In the genomic region with DNA sequence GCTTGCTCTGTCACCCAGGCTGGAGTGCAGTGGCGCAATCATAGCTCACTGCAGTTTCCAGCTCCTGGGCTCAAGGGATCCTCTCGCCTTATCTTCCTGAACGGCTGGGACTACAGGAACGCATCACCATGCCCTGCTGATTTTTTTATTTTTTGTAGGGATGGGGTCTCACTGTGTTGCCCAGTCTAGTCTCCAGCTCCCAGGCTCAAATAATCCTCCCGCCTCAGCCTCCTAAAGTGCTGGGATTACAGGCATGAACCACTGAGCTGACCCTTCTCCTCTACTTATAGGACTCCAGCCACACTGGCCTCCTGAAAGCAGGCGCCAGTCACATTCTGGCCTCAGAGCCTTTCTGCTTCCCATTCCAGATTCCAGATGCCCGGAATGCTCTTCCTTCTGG, we compare ENCODE assay signal across 21 cellular contexts. TPM values are rescaled to one million over a fixed set of nuclear protein-coding genes. Genes with fewer than 3 reads are reported as not detected.
DNase-seq lines count a peak whose midpoint lies in the region; ATAC-seq, FAIRE-seq and TF ChIP-seq lines count a peak whose summit lies in the region.
"Had no signal": no experiment of that assay in that cellular context is flagged by ENCODE, and none has a peak within 500 bp of the region (broad histone marks: within the 10 kb centered on the region; RNA-seq: fewer than 3 reads in every experiment).

No MANE protein-coding gene starts in this region.

- H3K9me3 ChIP-seq in HepG2 (ENCODE audit: low read length) (no peaks in the 10 kb centered on the region), right lobe of liver (no peaks in the 10 kb centered on the region), astrocyte (ENCODE audit: insufficient read depth, low read depth, low read length) (peaks cover 22% of the 10 kb centered on the region)

- H3K4me1 ChIP-seq in HepG2 (ENCODE audit: insufficient read depth, low read length): peaks cover 10% of the 10 kb centered on the region
- no peaks in the 10 kb centered on the region for H3K4me1 ChIP-seq in right lobe of liver
- no peaks in the 10 kb centered on the region for H3K4me1 ChIP-seq in astrocyte (ENCODE audit: insufficient read depth, low read length)

- in situ Hi-C loops in HepG2 (cut with HindIII; ENCODE audit: extremely low pct_ligation_motif_present, low pct_unique_long_range_greater_than_20kb): no loop called here

- H3K36me3 ChIP-seq in HepG2 (replicated peaks in 1 of 2; ENCODE audit: control insufficient read depth in 1 of 2, insufficient read depth in 2 of 2, low read length in 2 of 2) (no peaks in the 10 kb centered on the region), right lobe of liver (no peaks in the 10 kb centered on the region), astrocyte (ENCODE audit: insufficient read depth, low read length) (no peaks in the 10 kb centered on the region)

- TF ChIP-seq CTCF in HepG2 (CRISPR knock-in tag; IDR thresholded peaks at IDR 0.05) (no peak), right lobe of liver (IDR thresholded peaks at IDR 0.05) (no peak), astrocyte (IDR thresholded peaks at IDR 0.05; ENCODE audit: insufficient read depth, low read depth, low read length) (no peak), neural crest cell (conservative IDR thresholded peaks at IDR 0.05) (no peak)

- H3K4me1 Mint-ChIP-seq in astrocyte (ENCODE audit: low read depth, unreplicated experiment) (peaks cover 17% of the 10 kb centered on the region), neural crest cell (peaks cover 27% of the 10 kb centered on the region)

- TF ChIP-seq EP300 in HepG2 (IDR thresholded peaks at IDR 0.05; ENCODE audit: low read depth in 2 of 2, low read length in 2 of 2) (no peak), HepG2 (CRISPR knock-in tag; IDR thresholded peaks at IDR 0.05; ENCODE audit: borderline replicate concordance) (no peak)

- TF ChIP-seq RAD21 in HepG2 (CRISPR knock-in tag; IDR thresholded peaks at IDR 0.05): no peak

- FAIRE-seq in HepG2 (lab: Jason Lieb, UNC): no peak
- FAIRE-seq in astrocyte (lab: Jason Lieb, UNC): no peak
- FAIRE-seq: GM12891, H1 had no signal

- peaks cover 0 to 6% of the 10 kb centered on the region in 2 experiments; a peak in 1 of 5 replicates for H3K27me3 ChIP-seq in HepG2 (ENCODE audit: control insufficient read depth in 1 of 2, insufficient read depth in 2 of 2, low read length in 2 of 2)
- peaks cover 0 to 12% of the 10 kb centered on the region in 2 donors for H3K27me3 ChIP-seq in right lobe of liver
- H3K27me3 ChIP-seq in astrocyte (ENCODE audit: insufficient read depth, low read length): peaks cover 11% of the 10 kb centered on the region
- H3K27me3 ChIP-seq: BLaER1 had no signal

- DNase-seq in HepG2 (ENCODE audit: low spot score) (no peak), right lobe of liver (no peak), astrocyte (ENCODE audit: low read depth) (no peak), neural crest cell (ENCODE audit: low read depth, low spot score) (no peak), GF-D8 (lab: John Stamatoyannopoulos, UW) (no peak)
- no peak for DNase-seq in stimulated activated CD4-positive, alpha-beta T cell treated with anti-CD3 and anti-CD28 coated beads, Interleukin-2, amount 100 ng/mL, for 24 hours
- DNase-seq: CD8-positive, alpha-beta T cell; DMS53; EL; KG1; NCI-H1417 treated with DMSO at 0.1 percent for 48 hours; NCI-H1930; NCI-H345; NCI-H524 treated with DMSO at 0.1 percent for 48 hours; RPMI8226; SIG-M5 had no signal

- H3K4me2 ChIP-seq in HepG2 (ENCODE audit: low read depth, low read length): no peak overlapping the region
- H3K4me2 ChIP-seq in astrocyte (ENCODE audit: low read length): no peak overlapping the region
- H3K4me2 ChIP-seq: BLaER1 had no signal

- no peak for ATAC-seq in HepG2
- no peak for ATAC-seq in right lobe of liver
- ATAC-seq in HG03439 (IDR thresholded peaks at IDR 0.05; ENCODE audit: unreplicated experiment): no peak
- ATAC-seq: CD8-positive, alpha-beta T cell had no signal

- H3K27me3 Mint-ChIP-seq in astrocyte (ENCODE audit: low read depth, unreplicated experiment) (peaks cover 24% of the 10 kb centered on the region), neural crest cell (ENCODE audit: low read depth) (peaks cover 65% of the 10 kb centered on the region)

- H3K9ac ChIP-seq in HepG2 (ENCODE audit: insufficient read depth, low read depth, low read length) (no peak overlapping the region), astrocyte (ENCODE audit: low read length) (no peak overlapping the region)
- H3K9ac ChIP-seq: BLaER1 had no signal

- H3K9me3 Mint-ChIP-seq in astrocyte (ENCODE audit: unreplicated experiment): peaks cover 22% of the 10 kb centered on the region
- H3K9me3 Mint-ChIP-seq in neural crest cell: peaks cover 5% of the 10 kb centered on the region

- POLR2A ChIA-PET in HepG2 (lab: Yijun Ruan, JAX): no interaction called here

- H3K4me3 Mint-ChIP-seq in astrocyte (ENCODE audit: unreplicated experiment) (no peak overlapping the region), neural crest cell (peak overlapping the region; percentile 45)

- H3K79me2 ChIP-seq in HepG2 (ENCODE audit: insufficient read depth, low read length) (no peaks in the 10 kb centered on the region), astrocyte (ENCODE audit: insufficient read depth, low read length) (no peaks in the 10 kb centered on the region)

- H3K36me3 Mint-ChIP-seq in astrocyte (ENCODE audit: low read depth, unreplicated experiment): peaks cover 38% of the 10 kb centered on the region
- H3K36me3 Mint-ChIP-seq in neural crest cell (ENCODE audit: low read depth): peaks cover 18% of the 10 kb centered on the region
- H3K36me3 Mint-ChIP-seq: CD8-positive, alpha-beta T cell had no signal

- peak overlapping the region; percentile 15 for H3K27ac Mint-ChIP-seq in astrocyte (ENCODE audit: unreplicated experiment)
- H3K27ac Mint-ChIP-seq in neural crest cell (ENCODE audit: unreplicated experiment): no peak overlapping the region
- H3K27ac Mint-ChIP-seq: CD8-positive, alpha-beta T cell had no signal

- TF ChIP-seq POLR2A in HepG2 (IDR thresholded peaks at IDR 0.05; ENCODE audit: insufficient read depth in 1 of 2, low read depth in 2 of 2, low read length in 2 of 2): no peak
- TF ChIP-seq POLR2A in right lobe of liver (IDR thresholded peaks at IDR 0.05): no peak

- CTCF ChIA-PET in HepG2 (lab: Yijun Ruan, JAX; ENCODE audit: low intra/inter-chr PET ratio, low total read pairs): no interaction called here

- no TSS peak for BruUV-seq in HepG2 (replicated peaks; lab: Mats Ljungman, UMichigan)

- WGBS in HepG2 (ENCODE audit: low lambda C conversion rate): 39% methylated on average over 7 of the region's 7 CpGs
- 67% methylated on average over 7 of the region's 7 CpGs for WGBS in right lobe of liver (ENCODE audit: insufficient coverage, low coverage, low lambda C conversion rate, missing lambda C conversion rate)

- H3K27ac ChIP-seq in HepG2 (ENCODE audit: extremely low read length, insufficient read depth, low read length): no peak overlapping the region
- H3K27ac ChIP-seq in right lobe of liver: no peak overlapping the region
- H3K27ac ChIP-seq in astrocyte (ENCODE audit: low read depth, low read length): no peak overlapping the region
- H3K27ac ChIP-seq: BLaER1 had no signal

- H4K20me1 ChIP-seq in HepG2 (ENCODE audit: insufficient read depth, low read length) (no peaks in the 10 kb centered on the region), astrocyte (ENCODE audit: insufficient read depth, low read length) (no peaks in the 10 kb centered on the region)
- H4K20me1 ChIP-seq: BLaER1 had no signal

- no peak overlapping the region for H2AFZ ChIP-seq in HepG2 (ENCODE audit: low read length)
- H2AFZ ChIP-seq in astrocyte (ENCODE audit: low read depth, low read length): no peak overlapping the region

- no peak overlapping the region for H3K4me3 ChIP-seq in HepG2 (replicated peaks in 1 of 3; ENCODE audit: insufficient read depth in 1 of 3, low read depth in 2 of 3, low read length in 3 of 3)
- H3K4me3 ChIP-seq in right lobe of liver: no peak overlapping the region
- no peak overlapping the region for H3K4me3 ChIP-seq in astrocyte (ENCODE audit: insufficient read depth, low read depth, low read length)
- H3K4me3 ChIP-seq: BLaER1 had no signal

- intact Hi-C loops in HepG2 (cut with micrococcal nuclease; ENCODE audit: unreplicated experiment): no loop called here
- intact Hi-C loops in right lobe of liver (cut with DNase I): no loop called here

RNA-seq across cellular contexts. Expression of a gene that starts 10.5 kb away (rescaled TPM):
- total RNA-seq in HepG2 (2016; rRNA removed; fragmentation: Illumina TruSeq; extraction: Trizol) (0.04 TPM in 1 of 2 replicates, not detected in the other), right lobe of liver (1 to 10 TPM in 3 of 6 experiments, under 1 TPM in 3; 0.46 to 1.6 (median 0.93) TPM), astrocyte (19.8 and 27.7 TPM in 2 replicates), neural crest cell (6.5 and 7.4 TPM in 2 replicates)
- total RNA-seq in HepG2 (2016; cell fraction: cytosol; rRNA removed; fragmentation: Illumina TruSeq; extraction: Trizol; ENCODE audit: low read depth): 0.09 and 0.10 TPM in 2 replicates
- 0.04 TPM in 1 of 2 replicates, not detected in the other for total RNA-seq in HepG2 (2016; cell fraction: insoluble cytoplasmic fraction; rRNA removed; fragmentation: Illumina TruSeq; extraction: Trizol)
- not detected in 2 replicates for total RNA-seq in HepG2 (2016; cell fraction: membrane; rRNA removed; fragmentation: Illumina TruSeq; extraction: Trizol)
- total RNA-seq in HepG2 (2016; cell fraction: nucleus; rRNA removed; fragmentation: Illumina TruSeq; extraction: Trizol): not detected in 2 replicates
- polyA plus RNA-seq in HepG2 (2011; rRNA removed): 0.04 TPM in 1 of 2 replicates, not detected in the other
- 0.03 TPM in 2 replicates for polyA plus RNA-seq in HepG2 (2011; cell fraction: cytosol; rRNA removed)
- polyA plus RNA-seq in HepG2 (2011; cell fraction: nucleus; rRNA removed): not detected in 2 replicates
- polyA plus RNA-seq in HepG2 (2012): not detected in 2 replicates
- polyA plus RNA-seq in HepG2 (2016; cell fraction: cytosol; fragmentation: Illumina TruSeq; extraction: Trizol; ENCODE audit: low read depth): 0.07 TPM in 1 of 2 replicates, not detected in the other
- not detected in 2 replicates for polyA plus RNA-seq in HepG2 (2016; cell fraction: insoluble cytoplasmic fraction; fragmentation: Illumina TruSeq; extraction: Trizol; ENCODE audit: low read depth)
- not detected in 2 replicates for polyA plus RNA-seq in HepG2 (2016; cell fraction: membrane; fragmentation: Illumina TruSeq; extraction: Trizol; ENCODE audit: low read depth)
- 0.16 TPM in 1 of 2 replicates, not detected in the other for polyA plus RNA-seq in HepG2 (2016; cell fraction: nucleus; fragmentation: Illumina TruSeq; extraction: Trizol; ENCODE audit: insufficient read depth, low read depth)
- polyA minus RNA-seq in HepG2 (2011; rRNA and poly(A)+ RNA removed; ENCODE audit: low replicate concordance): 0.09 TPM in 1 of 2 replicates, not detected in the other
- not detected in 2 replicates for polyA minus RNA-seq in HepG2 (2011; cell fraction: cytosol; rRNA and poly(A)+ RNA removed)
- polyA minus RNA-seq in HepG2 (2011; cell fraction: nucleus; rRNA and poly(A)+ RNA removed): not detected in 2 replicates
- total RNA-seq: CD8-positive, alpha-beta T cell had no signal

RNA-seq across cellular contexts. Expression of a gene that starts 14.4 kb away (rescaled TPM):
- total RNA-seq in HepG2 (2016; rRNA removed; fragmentation: Illumina TruSeq; extraction: Trizol) (not detected in 2 replicates), right lobe of liver (not detected), astrocyte (not detected in 2 replicates), neural crest cell (not detected in 2 replicates)
- total RNA-seq in HepG2 (2016; cell fraction: cytosol; rRNA removed; fragmentation: Illumina TruSeq; extraction: Trizol; ENCODE audit: low read depth): not detected in 2 replicates
- not detected in 2 replicates for total RNA-seq in HepG2 (2016; cell fraction: insoluble cytoplasmic fraction; rRNA removed; fragmentation: Illumina TruSeq; extraction: Trizol)
- total RNA-seq in HepG2 (2016; cell fraction: membrane; rRNA removed; fragmentation: Illumina TruSeq; extraction: Trizol): not detected in 2 replicates
- total RNA-seq in HepG2 (2016; cell fraction: nucleus; rRNA removed; fragmentation: Illumina TruSeq; extraction: Trizol): not detected in 2 replicates
- polyA plus RNA-seq in HepG2 (2011; rRNA removed): not detected in 2 replicates
- not detected in 2 replicates for polyA plus RNA-seq in HepG2 (2011; cell fraction: cytosol; rRNA removed)
- not detected in 2 replicates for polyA plus RNA-seq in HepG2 (2011; cell fraction: nucleus; rRNA removed)
- not detected in 2 replicates for polyA plus RNA-seq in HepG2 (2012)
- not detected in 2 replicates for polyA plus RNA-seq in HepG2 (2016; cell fraction: cytosol; fragmentation: Illumina TruSeq; extraction: Trizol; ENCODE audit: low read depth)
- polyA plus RNA-seq in HepG2 (2016; cell fraction: insoluble cytoplasmic fraction; fragmentation: Illumina TruSeq; extraction: Trizol; ENCODE audit: low read depth): not detected in 2 replicates
- polyA plus RNA-seq in HepG2 (2016; cell fraction: membrane; fragmentation: Illumina TruSeq; extraction: Trizol; ENCODE audit: low read depth): not detected in 2 replicates
- polyA plus RNA-seq in HepG2 (2016; cell fraction: nucleus; fragmentation: Illumina TruSeq; extraction: Trizol; ENCODE audit: insufficient read depth, low read depth): not detected in 2 replicates
- polyA minus RNA-seq in HepG2 (2011; rRNA and poly(A)+ RNA removed; ENCODE audit: low replicate concordance): not detected in 2 replicates
- polyA minus RNA-seq in HepG2 (2011; cell fraction: cytosol; rRNA and poly(A)+ RNA removed): not detected in 2 replicates
- polyA minus RNA-seq in HepG2 (2011; cell fraction: nucleus; rRNA and poly(A)+ RNA removed): not detected in 2 replicates
- total RNA-seq: A673; CD8-positive, alpha-beta T cell; H1 had no signal
- polyA plus RNA-seq: H1 had no signal

RNA-seq across cellular contexts. Expression of a gene that starts 25.6 kb away (rescaled TPM):
- total RNA-seq in HepG2 (2016; rRNA removed; fragmentation: Illumina TruSeq; extraction: Trizol) (not detected in 2 replicates), right lobe of liver (1 to 10 TPM; 2.4 to 4.1 (median 3.0) TPM), astrocyte (0.50 and 0.52 TPM in 2 replicates), neural crest cell (not detected in 2 replicates)
- not detected in 2 replicates for total RNA-seq in HepG2 (2016; cell fraction: cytosol; rRNA removed; fragmentation: Illumina TruSeq; extraction: Trizol; ENCODE audit: low read depth)
- total RNA-seq in HepG2 (2016; cell fraction: insoluble cytoplasmic fraction; rRNA removed; fragmentation: Illumina TruSeq; extraction: Trizol): not detected in 2 replicates
- not detected in 2 replicates for total RNA-seq in HepG2 (2016; cell fraction: membrane; rRNA removed; fragmentation: Illumina TruSeq; extraction: Trizol)
- not detected in 2 replicates for total RNA-seq in HepG2 (2016; cell fraction: nucleus; rRNA removed; fragmentation: Illumina TruSeq; extraction: Trizol)
- not detected in 2 replicates for polyA plus RNA-seq in HepG2 (2011; rRNA removed)
- polyA plus RNA-seq in HepG2 (2011; cell fraction: cytosol; rRNA removed): not detected in 2 replicates
- not detected in 2 replicates for polyA plus RNA-seq in HepG2 (2011; cell fraction: nucleus; rRNA removed)
- not detected in 2 replicates for polyA plus RNA-seq in HepG2 (2012)
- polyA plus RNA-seq in HepG2 (2016; cell fraction: cytosol; fragmentation: Illumina TruSeq; extraction: Trizol; ENCODE audit: low read depth): not detected in 2 replicates
- polyA plus RNA-seq in HepG2 (2016; cell fraction: insoluble cytoplasmic fraction; fragmentation: Illumina TruSeq; extraction: Trizol; ENCODE audit: low read depth): not detected in 2 replicates
- polyA plus RNA-seq in HepG2 (2016; cell fraction: membrane; fragmentation: Illumina TruSeq; extraction: Trizol; ENCODE audit: low read depth): not detected in 2 replicates
- polyA plus RNA-seq in HepG2 (2016; cell fraction: nucleus; fragmentation: Illumina TruSeq; extraction: Trizol; ENCODE audit: insufficient read depth, low read depth): not detected in 2 replicates
- polyA minus RNA-seq in HepG2 (2011; rRNA and poly(A)+ RNA removed; ENCODE audit: low replicate concordance): 0.09 TPM in 1 of 2 replicates, not detected in the other
- not detected in 2 replicates for polyA minus RNA-seq in HepG2 (2011; cell fraction: cytosol; rRNA and poly(A)+ RNA removed)
- not detected in 2 replicates for polyA minus RNA-seq in HepG2 (2011; cell fraction: nucleus; rRNA and poly(A)+ RNA removed)
- total RNA-seq: A673, H1 had no signal

RNA-seq across cellular contexts. Expression of a gene that starts 49.3 kb away (rescaled TPM):
- total RNA-seq in HepG2 (2016; rRNA removed; fragmentation: Illumina TruSeq; extraction: Trizol): 258 and 314 TPM in 2 replicates
- total RNA-seq in HepG2 (2016; cell fraction: cytosol; rRNA removed; fragmentation: Illumina TruSeq; extraction: Trizol; ENCODE audit: low read depth): 219 and 253 TPM in 2 replicates
- total RNA-seq in HepG2 (2016; cell fraction: insoluble cytoplasmic fraction; rRNA removed; fragmentation: Illumina TruSeq; extraction: Trizol): 270 and 297 TPM in 2 replicates
- 322 and 352 TPM in 2 replicates for total RNA-seq in HepG2 (2016; cell fraction: membrane; rRNA removed; fragmentation: Illumina TruSeq; extraction: Trizol)
- total RNA-seq in HepG2 (2016; cell fraction: nucleus; rRNA removed; fragmentation: Illumina TruSeq; extraction: Trizol): 95.5 and 96.2 TPM in 2 replicates
- polyA plus RNA-seq in HepG2 (2011; rRNA removed): 232 and 239 TPM in 2 replicates
- polyA plus RNA-seq in HepG2 (2011; cell fraction: cytosol; rRNA removed): 211 and 281 TPM in 2 replicates
- 146 and 178 TPM in 2 replicates for polyA plus RNA-seq in HepG2 (2011; cell fraction: nucleus; rRNA removed)
- polyA plus RNA-seq in HepG2 (2012): 277 and 325 TPM in 2 replicates
- polyA plus RNA-seq in HepG2 (2016; cell fraction: cytosol; fragmentation: Illumina TruSeq; extraction: Trizol; ENCODE audit: low read depth): 495 and 575 TPM in 2 replicates
- polyA plus RNA-seq in HepG2 (2016; cell fraction: insoluble cytoplasmic fraction; fragmentation: Illumina TruSeq; extraction: Trizol; ENCODE audit: low read depth): 466 and 539 TPM in 2 replicates
- polyA plus RNA-seq in HepG2 (2016; cell fraction: membrane; fragmentation: Illumina TruSeq; extraction: Trizol; ENCODE audit: low read depth): 497 and 555 TPM in 2 replicates
- polyA plus RNA-seq in HepG2 (2016; cell fraction: nucleus; fragmentation: Illumina TruSeq; extraction: Trizol; ENCODE audit: insufficient read depth, low read depth): 259 and 261 TPM in 2 replicates
- 66.6 and 121 TPM in 2 replicates for polyA minus RNA-seq in HepG2 (2011; rRNA and poly(A)+ RNA removed; ENCODE audit: low replicate concordance)
- 58.1 and 58.6 TPM in 2 replicates for polyA minus RNA-seq in HepG2 (2011; cell fraction: cytosol; rRNA and poly(A)+ RNA removed)
- polyA minus RNA-seq in HepG2 (2011; cell fraction: nucleus; rRNA and poly(A)+ RNA removed): 33.0 and 37.0 TPM in 2 replicates
- total RNA-seq in right lobe of liver: 100 to 1,000 TPM in 1 of 6 experiments, 10 to 100 TPM in 5; 83.8 to 119 (median 92.2) TPM
- total RNA-seq in astrocyte: 334 and 343 TPM in 2 replicates
- 436 TPM in 2 replicates for total RNA-seq in neural crest cell
